In the genomic region with DNA sequence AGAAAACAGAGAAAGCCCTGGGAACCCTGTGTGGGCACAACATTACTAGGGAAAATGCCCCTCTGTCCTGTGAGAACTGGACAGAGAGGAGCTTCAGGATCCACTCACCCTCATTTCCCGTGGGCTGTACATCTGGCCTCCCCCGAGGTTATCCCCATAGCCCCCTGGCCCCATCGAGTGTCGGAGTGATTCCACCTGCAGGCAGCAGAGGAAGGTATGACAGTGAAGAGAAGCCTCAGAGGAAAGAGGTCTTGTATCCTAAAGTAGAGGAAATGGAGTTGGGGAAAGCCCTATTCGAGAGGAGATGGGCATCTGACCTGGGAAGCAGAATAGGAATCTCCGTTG, we compare ENCODE assay signal across 9 cellular contexts. TPM values are rescaled to one million over a fixed set of nuclear protein-coding genes. Genes with fewer than 3 reads are reported as not detected.
A peak's percentile ranks its signal among the peaks of the same experiment; 100 is the strongest.
DNase-seq lines count a peak whose midpoint lies in the region; ATAC-seq and TF ChIP-seq lines count a peak whose summit lies in the region.
"Had no signal": no experiment of that assay in that cellular context is flagged by ENCODE, and none has a peak within 500 bp of the region (broad histone marks: within the 10 kb centered on the region; RNA-seq: fewer than 3 reads in every experiment).

No MANE protein-coding gene starts in this region.

- no peaks in the 10 kb centered on the region for H3K9me3 Mint-ChIP-seq in T-helper 2 cell treated with Interferon-gamma antibody and Interleukin-4, amounts not matched to agents 5 μg/mL and 100 μg/mL, for 36 hours
- no peaks in the 10 kb centered on the region for H3K9me3 Mint-ChIP-seq in activated CD8-positive, alpha-beta T cell treated with anti-CD3 and anti-CD28 coated beads, Interleukin-2, amount 10 ng/mL, durations not matched to agents 7 days and 5 days (ENCODE audit: insufficient read depth)

- H3K27me3 ChIP-seq in left lung, result no peaks in the 10 kb centered on the region
- no peaks in the 10 kb centered on the region for H3K27me3 ChIP-seq in stomach smooth muscle (ENCODE audit: control insufficient read depth in 1 of 2, insufficient read depth in 2 of 2, low read length in 2 of 2)

- no peak for DNase-seq in T-helper 2 cell treated with Interferon-gamma antibody and Interleukin-4, amounts not matched to agents 5 μg/mL and 100 μg/mL, for 36 hours (ENCODE audit: low spot score)
- DNase-seq in T-helper 2 cell (no peak), left lung (no peak), NCI-H82 treated with DMSO at 0.1 percent for 48 hours (lab: John Stamatoyannopoulos, UW; ENCODE audit: unreplicated experiment) (no peak), UCSD-AML1 (lab: John Stamatoyannopoulos, UW; ENCODE audit: unreplicated experiment) (no peak)
- DNase-seq in activated CD8-positive, alpha-beta T cell treated with anti-CD3 and anti-CD28 coated beads, Interleukin-2, amount 10 ng/mL, durations not matched to agents 7 days and 5 days, result no peak
- no peak for DNase-seq in effector CD4-positive, alpha-beta T cell
- DNase-seq: PC-3 had no signal

- no peaks in the 10 kb centered on the region for H3K9me3 ChIP-seq in left lung
- no peaks in the 10 kb centered on the region for H3K9me3 ChIP-seq in stomach smooth muscle (ENCODE audit: control insufficient read depth in 2 of 2, low read length in 2 of 2)

- intact Hi-C loops in left lung (cut with DNase I), result no loop called here

- H3K27ac Mint-ChIP-seq in T-helper 2 cell treated with Interferon-gamma antibody and Interleukin-4, amounts not matched to agents 5 μg/mL and 100 μg/mL, for 36 hours, result peak overlapping the region; percentile 81
- peak overlapping the region; percentile 80 for H3K27ac Mint-ChIP-seq in activated CD8-positive, alpha-beta T cell treated with anti-CD3 and anti-CD28 coated beads, Interleukin-2, amount 10 ng/mL, durations not matched to agents 7 days and 5 days

- TF ChIP-seq CTCF in left lung (IDR thresholded peaks at IDR 0.05), result no peak

- CTCF ChIA-PET in activated CD8-positive, alpha-beta T cell treated with anti-CD3 and anti-CD28 coated beads, Interleukin-2, amount 10 ng/mL, durations not matched to agents 7 days and 5 days (lab: Charles Lee), result no interaction called here

- H3K4me3 Mint-ChIP-seq in T-helper 2 cell treated with Interferon-gamma antibody and Interleukin-4, amounts not matched to agents 5 μg/mL and 100 μg/mL, for 36 hours, result peak overlapping the region; percentile 64
- H3K4me3 Mint-ChIP-seq in activated CD8-positive, alpha-beta T cell treated with anti-CD3 and anti-CD28 coated beads, Interleukin-2, amount 10 ng/mL, durations not matched to agents 7 days and 5 days, result peak overlapping the region; percentile 3

- H3K4me3 ChIP-seq in left lung (no peak overlapping the region), stomach smooth muscle (ENCODE audit: low read length in 2 of 2) (no peak overlapping the region)

- ATAC-seq in activated CD8-positive, alpha-beta T cell treated with anti-CD3 and anti-CD28 coated beads, Interleukin-2, amount 10 ng/mL, durations not matched to agents 7 days and 5 days, result no peak
- ATAC-seq in left lung, result no peak

- POLR2A ChIA-PET in activated CD8-positive, alpha-beta T cell treated with anti-CD3 and anti-CD28 coated beads, Interleukin-2, amount 10 ng/mL, durations not matched to agents 7 days and 5 days (lab: Charles Lee), result no interaction called here

- H3K9ac ChIP-seq in stomach smooth muscle (ENCODE audit: low read length in 2 of 2), result peak overlapping the region in 1 of 2 donors; percentile 63

- peaks cover 69% of the 10 kb centered on the region for H3K36me3 Mint-ChIP-seq in T-helper 2 cell treated with Interferon-gamma antibody and Interleukin-4, amounts not matched to agents 5 μg/mL and 100 μg/mL, for 36 hours (ENCODE audit: low read depth)
- peaks cover 70% of the 10 kb centered on the region for H3K36me3 Mint-ChIP-seq in activated CD8-positive, alpha-beta T cell treated with anti-CD3 and anti-CD28 coated beads, Interleukin-2, amount 10 ng/mL, durations not matched to agents 7 days and 5 days (ENCODE audit: low read depth)

- peak overlapping the region; percentile 65 to 69 for H3K27ac ChIP-seq in left lung
- peak overlapping the region; percentile 79 for H3K27ac ChIP-seq in stomach smooth muscle (ENCODE audit: low read length)

- H3K36me3 ChIP-seq in left lung (peaks cover 0 to 45% of the 10 kb centered on the region in 2 donors), stomach smooth muscle (ENCODE audit: control insufficient read depth in 2 of 2, insufficient read depth in 2 of 2, low read length in 2 of 2) (peaks cover 17 to 24% of the 10 kb centered on the region in 2 donors)

- peaks cover 16 to 88% of the 10 kb centered on the region in 2 donors for H3K4me1 ChIP-seq in left lung
- peaks cover 52% of the 10 kb centered on the region for H3K4me1 ChIP-seq in stomach smooth muscle (ENCODE audit: control insufficient read depth, insufficient read depth, low read length)

- H3K27me3 Mint-ChIP-seq in T-helper 2 cell treated with Interferon-gamma antibody and Interleukin-4, amounts not matched to agents 5 μg/mL and 100 μg/mL, for 36 hours (ENCODE audit: low read depth), result no peaks in the 10 kb centered on the region
- no peaks in the 10 kb centered on the region for H3K27me3 Mint-ChIP-seq in activated CD8-positive, alpha-beta T cell treated with anti-CD3 and anti-CD28 coated beads, Interleukin-2, amount 10 ng/mL, durations not matched to agents 7 days and 5 days (ENCODE audit: low read depth)

- H3K4me1 Mint-ChIP-seq in T-helper 2 cell treated with Interferon-gamma antibody and Interleukin-4, amounts not matched to agents 5 μg/mL and 100 μg/mL, for 36 hours (ENCODE audit: low read depth), result peaks cover 27% of the 10 kb centered on the region
- peaks cover 41% of the 10 kb centered on the region for H3K4me1 Mint-ChIP-seq in activated CD8-positive, alpha-beta T cell treated with anti-CD3 and anti-CD28 coated beads, Interleukin-2, amount 10 ng/mL, durations not matched to agents 7 days and 5 days (ENCODE audit: low read depth)

RNA-seq across cellular contexts. Expression of a gene that starts 2.4 kb away (rescaled TPM):
- total RNA-seq in activated CD8-positive, alpha-beta T cell treated with anti-CD3 and anti-CD28 coated beads, Interleukin-2, amount 10 ng/mL, durations not matched to agents 7 days and 5 days, result 10 to 100 TPM; 27.8 to 29.9 TPM
- 100 to 1,000 TPM; 221 to 616 TPM for total RNA-seq in left lung

RNA-seq across cellular contexts. Expression of a gene that starts 3.5 kb away (rescaled TPM):
- 10 to 100 TPM; 60.5 to 68.5 TPM for total RNA-seq in activated CD8-positive, alpha-beta T cell treated with anti-CD3 and anti-CD28 coated beads, Interleukin-2, amount 10 ng/mL, durations not matched to agents 7 days and 5 days
- total RNA-seq in left lung, result 10 to 100 TPM; 91.0 to 99.1 TPM

RNA-seq across cellular contexts. Expression of a gene that starts 6.0 kb away (rescaled TPM):
- total RNA-seq in activated CD8-positive, alpha-beta T cell treated with anti-CD3 and anti-CD28 coated beads, Interleukin-2, amount 10 ng/mL, durations not matched to agents 7 days and 5 days, result 100 to 1,000 TPM; 216 to 223 TPM
- total RNA-seq in left lung, result 10 to 100 TPM; 24.4 to 81.7 TPM

RNA-seq across cellular contexts. Expression of a gene that starts 8.3 kb away (rescaled TPM):
- 10 to 100 TPM; 40.4 to 43.3 TPM for total RNA-seq in activated CD8-positive, alpha-beta T cell treated with anti-CD3 and anti-CD28 coated beads, Interleukin-2, amount 10 ng/mL, durations not matched to agents 7 days and 5 days
- 10 to 100 TPM; 43.9 to 65.7 TPM for total RNA-seq in left lung

RNA-seq across cellular contexts. Expression of a gene that starts 10.6 kb away (rescaled TPM):
- 10 to 100 TPM; 40.4 to 46.6 TPM for total RNA-seq in activated CD8-positive, alpha-beta T cell treated with anti-CD3 and anti-CD28 coated beads, Interleukin-2, amount 10 ng/mL, durations not matched to agents 7 days and 5 days
- 10 to 100 TPM; 55.5 to 61.2 TPM for total RNA-seq in left lung

Comparison
In these comparisons a context has a peak if more than half of its experiments do, and no peak if none do; other contexts are left out.
1. RNA of a gene that starts 2.4 kb away (total RNA-seq): 221 to 616 TPM in left lung; 27.8 to 29.9 TPM in activated CD8-positive, alpha-beta T cell treated with anti-CD3 and anti-CD28 coated beads, Interleukin-2, amount 10 ng/mL, durations not matched to agents 7 days and 5 days; every median in the first group is over 4 times any median in the second.